Comparison of ENCODE assay signal across 14 cellular contexts in the genomic region with DNA sequence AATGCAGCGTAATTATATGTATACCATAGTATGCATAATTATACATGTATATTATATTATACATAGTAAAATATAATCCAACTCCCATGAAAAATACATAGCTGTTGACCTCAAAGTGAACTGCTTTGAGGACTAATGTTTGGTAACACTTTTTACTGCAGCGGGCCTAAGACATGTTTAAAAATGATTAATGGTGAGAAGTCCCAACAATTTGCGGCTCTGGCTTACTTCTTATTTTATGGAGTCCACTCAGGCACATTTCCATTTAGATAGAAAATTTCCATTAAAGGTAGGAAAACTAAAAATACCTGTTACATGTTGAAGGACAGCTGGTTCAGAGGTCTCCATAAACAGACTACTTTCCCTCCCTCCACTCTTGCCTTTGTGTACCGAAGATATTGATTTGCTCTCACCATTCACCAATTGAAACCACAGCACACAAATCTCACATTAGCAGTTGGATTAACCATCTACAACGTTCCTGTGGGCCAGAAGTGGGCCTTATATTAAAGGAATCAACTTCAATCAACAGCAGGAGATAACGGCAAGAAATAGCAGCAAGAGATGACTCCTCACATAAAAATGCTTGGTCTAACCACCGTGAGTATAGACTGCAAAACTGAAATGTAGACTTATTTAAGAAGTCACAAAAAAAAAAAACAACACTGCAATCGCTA. TPM values are rescaled to one million over a fixed set of nuclear protein-coding genes. Genes with fewer than 3 reads are reported as not detected.
DNase-seq lines count a peak whose midpoint lies in the region; ATAC-seq and TF ChIP-seq lines count a peak whose summit lies in the region.
"Had no signal": no experiment of that assay in that cellular context is flagged by ENCODE, and none has a peak within 500 bp of the region (broad histone marks: within the 10 kb centered on the region; RNA-seq: fewer than 3 reads in every experiment).

No MANE protein-coding gene starts in this region.

- no peaks in the 10 kb centered on the region for H3K36me3 ChIP-seq in esophagus muscularis mucosa
- H3K36me3 ChIP-seq in rectal smooth muscle tissue (ENCODE audit: control insufficient read depth, insufficient read depth, low read length) = no peaks in the 10 kb centered on the region

- TF ChIP-seq CTCF in esophagus muscularis mucosa (IDR thresholded peaks at IDR 0.05) (no peak), GM13976 (IDR thresholded peaks at IDR 0.05; ENCODE audit: borderline replicate concordance, control extremely low read depth, extremely low read depth, insufficient read depth, missing control alignments) (no peak)

- TF ChIP-seq EP300 in esophagus muscularis mucosa (IDR thresholded peaks at IDR 0.05) = no peak

- no peak overlapping the region for H3K9ac ChIP-seq in rectal smooth muscle tissue (ENCODE audit: low read length)

- H3K9me3 ChIP-seq in esophagus muscularis mucosa = no peaks in the 10 kb centered on the region

- no peak for TF ChIP-seq POLR2A in esophagus muscularis mucosa (IDR thresholded peaks at IDR 0.05; ENCODE audit: low read depth)

- H3K27ac ChIP-seq in esophagus muscularis mucosa (replicated peaks in 1 of 4) (peak overlapping the region; percentile 92 to 97 (median 95)), rectal smooth muscle tissue (ENCODE audit: low read depth, low read length) (peak overlapping the region; percentile 98)
- H3K27ac ChIP-seq: SK-N-MC, skin epidermis had no signal

- ATAC-seq in left cardiac atrium (no peak), HG02884 (IDR thresholded peaks at IDR 0.05; ENCODE audit: unreplicated experiment) (no peak)

- intact Hi-C loops in esophagus muscularis mucosa (cut with DNase I) = no loop called here
- intact Hi-C loops in left cardiac atrium (cut with DNase I) = no loop called here

- H3K4me3 ChIP-seq in esophagus muscularis mucosa (no peak overlapping the region), rectal smooth muscle tissue (ENCODE audit: low read length) (no peak overlapping the region)
- H3K4me3 ChIP-seq: SK-N-MC, skin epidermis had no signal

- H3K27me3 ChIP-seq in esophagus muscularis mucosa (no peaks in the 10 kb centered on the region), rectal smooth muscle tissue (ENCODE audit: control insufficient read depth, insufficient read depth, low read length) (no peaks in the 10 kb centered on the region)

- in situ Hi-C loops in GM13976 (cut with MboI; ENCODE audit: low sequenced_read_pairs, unreplicated experiment) = no loop called here

- DNase-seq in H4 (ENCODE audit: low spot score) = peak; percentile 44
- peak; percentile 20 for DNase-seq in NCI-H226
- DNase-seq in esophagus muscularis mucosa (ENCODE audit: extremely low spot score) = no peak
- no peak for DNase-seq in left cardiac atrium
- DNase-seq in CD1c-positive myeloid dendritic cell (ENCODE audit: extremely low spot score) = no peak
- no peak for DNase-seq in GM13976 (ENCODE audit: low spot score)
- DNase-seq: activated naive CD4-positive, alpha-beta T cell treated with anti-CD3 and anti-CD28 coated beads, Interleukin-2, amount 50 U/mL, for 16 hours; CD4-positive, CD25-positive, alpha-beta regulatory T cell; NCI-H1436 treated with DMSO at 0.1 percent for 48 hours; substantia nigra had no signal

- 49% methylated on average over 8 of the region's 8 CpGs for WGBS in esophagus muscularis mucosa

- H3K4me1 ChIP-seq in esophagus muscularis mucosa = peaks cover 5 to 97% (median 88%) of the 10 kb centered on the region in 4 donors
- peaks cover 69% of the 10 kb centered on the region for H3K4me1 ChIP-seq in rectal smooth muscle tissue (ENCODE audit: control insufficient read depth, insufficient read depth, low read length)

RNA-seq across cellular contexts. Expression of a gene that starts 14.1 kb away (rescaled TPM):
- total RNA-seq in H4 (2014; rRNA removed; shearing (Covaris generic)) = 3.2 and 3.7 TPM in 2 replicates
- total RNA-seq in esophagus muscularis mucosa = 100 to 1,000 TPM; 169 to 275 (median 195) TPM
- total RNA-seq in left cardiac atrium = 1 to 10 TPM; 2.4 to 4.9 TPM

Comparison
In these comparisons a context has a peak if more than half of its experiments do, and no peak if none do; other contexts are left out.
1. DNase-seq: peak in H4 (single experiment) and NCI-H226 (single experiment); none in esophagus muscularis mucosa (single experiment), left cardiac atrium (single experiment), CD1c-positive myeloid dendritic cell (single experiment) and GM13976 (single experiment).
2. RNA of a gene that starts 14.1 kb away (total RNA-seq): 169 to 275 TPM in esophagus muscularis mucosa; 2.4 to 4.9 TPM in left cardiac atrium and 3.2 to 3.7 TPM in H4; every median in the first group is over 10 times any median in the second.